ENCODE assay signal across 17 cellular contexts in genomic region chr13:61107989-61108388, GRCh38.
DNase-seq lines count a peak whose midpoint lies in the region; ATAC-seq and TF ChIP-seq lines count a peak whose summit lies in the region.
"Had no signal": no experiment of that assay in that cellular context is flagged by ENCODE, and none has a peak within 500 bp of the region (broad histone marks: within the 10 kb centered on the region; RNA-seq: fewer than 3 reads in every experiment).

No MANE protein-coding gene starts in this region.

- TF ChIP-seq EP300 in SK-N-SH (IDR thresholded peaks at IDR 0.05; ENCODE audit: borderline replicate concordance in 1 of 2, low read depth in 1 of 2, low read length in 1 of 2) = no peak

- H4K20me1 ChIP-seq in SK-N-SH (ENCODE audit: insufficient read depth) = no peaks in the 10 kb centered on the region
- no peaks in the 10 kb centered on the region for H4K20me1 ChIP-seq in OCI-LY3 (ENCODE audit: insufficient read depth, low read length)
- H4K20me1 ChIP-seq: BLaER1 treated with 17β-estradiol and CSF1 and Interleukin-3, amounts not matched to agents 10 nM and 100 nM had no signal

- peaks cover 0 to 5% of the 10 kb centered on the region in 2 experiments; a peak in 2 of 4 replicates for H3K4me1 ChIP-seq in SK-N-SH (ENCODE audit: control insufficient read depth in 1 of 2, insufficient read depth in 2 of 2, low read depth in 1 of 2, low read length in 1 of 2)
- H3K4me1 ChIP-seq in OCI-LY3 (ENCODE audit: low read length) = peaks cover 6% of the 10 kb centered on the region
- H3K4me1 ChIP-seq: A549; BLaER1 treated with 17β-estradiol and CSF1 and Interleukin-3, amounts not matched to agents 10 nM and 100 nM; Caco-2 had no signal

- H3K36me3 ChIP-seq in SK-N-SH (replicated peaks in 1 of 2; ENCODE audit: control insufficient read depth in 1 of 2, insufficient read depth in 2 of 2, low read length in 1 of 2) = no peaks in the 10 kb centered on the region
- no peaks in the 10 kb centered on the region for H3K36me3 ChIP-seq in OCI-LY3 (replicated peaks; ENCODE audit: low read depth, low read length)
- H3K36me3 ChIP-seq: BLaER1 treated with 17β-estradiol and CSF1 and Interleukin-3, amounts not matched to agents 10 nM and 100 nM had no signal

- H2AFZ ChIP-seq in SK-N-SH (ENCODE audit: low read depth) (no peak overlapping the region), OCI-LY3 (ENCODE audit: low read depth, low read length) (0 out of 2 replicates have a peak overlapping the region, but pooled peaks have one; percentile 9)

- CTCF ChIA-PET in SK-N-SH (lab: Yijun Ruan, JAX) = no interaction called here

- H3K4me2 ChIP-seq in SK-N-SH (no peak overlapping the region), OCI-LY3 (ENCODE audit: low read length) (no peak overlapping the region)
- H3K4me2 ChIP-seq: A549; BLaER1 treated with 17β-estradiol and CSF1 and Interleukin-3, amounts not matched to agents 10 nM and 100 nM had no signal

- TF ChIP-seq CTCF in SK-N-SH (IDR thresholded peaks at IDR 0.05) (no peak), OCI-LY3 (IDR thresholded peaks at IDR 0.05; ENCODE audit: low read depth, low read length) (no peak)

- DNase-seq in SK-N-SH (no peak), dedifferentiated amniotic fluid mesenchymal stem cell (ENCODE audit: extremely low spot score) (peak; percentile 13), NCI-H1417 treated with DMSO at 0.1 percent for 48 hours (lab: John Stamatoyannopoulos, UW) (no peak), NCI-H187 (lab: John Stamatoyannopoulos, UW) (no peak)
- DNase-seq: AML-193; Caco-2; Calu3; CD4-positive, alpha-beta T cell; CD8-positive, alpha-beta T cell; DMS79 treated with DMSO at 0.1 percent for 48 hours; GF-D8 had no signal

- H3K27me3 ChIP-seq in SK-N-SH (ENCODE audit: insufficient read depth) = no peaks in the 10 kb centered on the region
- H3K27me3 ChIP-seq in OCI-LY3 (ENCODE audit: low read depth, low read length) = no peaks in the 10 kb centered on the region
- H3K27me3 ChIP-seq: BLaER1 treated with 17β-estradiol and CSF1 and Interleukin-3, amounts not matched to agents 10 nM and 100 nM had no signal

- H3K79me2 ChIP-seq in SK-N-SH (ENCODE audit: insufficient read depth) = no peaks in the 10 kb centered on the region
- H3K79me2 ChIP-seq in OCI-LY3 (ENCODE audit: low read length) = no peaks in the 10 kb centered on the region

- H3K4me3 ChIP-seq in SK-N-SH (ENCODE audit: low read depth in 2 of 2, low read length in 1 of 2) (no peak overlapping the region), OCI-LY3 (ENCODE audit: low read length) (no peak overlapping the region)
- H3K4me3 ChIP-seq: A549; BLaER1 treated with 17β-estradiol and CSF1 and Interleukin-3, amounts not matched to agents 10 nM and 100 nM had no signal

- no peak overlapping the region for H3K9ac ChIP-seq in SK-N-SH
- no peak overlapping the region for H3K9ac ChIP-seq in OCI-LY3 (ENCODE audit: low read length)
- H3K9ac ChIP-seq: BLaER1 treated with 17β-estradiol and CSF1 and Interleukin-3, amounts not matched to agents 10 nM and 100 nM had no signal

- TF ChIP-seq RAD21 in SK-N-SH (IDR thresholded peaks at IDR 0.05; ENCODE audit: low read length) = no peak

- no peaks in the 10 kb centered on the region; the same call in 1 of the 2 replicates for H3K9me3 ChIP-seq in SK-N-SH
- peaks cover 4% of the 10 kb centered on the region; the same call in 1 of the 2 replicates for H3K9me3 ChIP-seq in OCI-LY3 (ENCODE audit: insufficient read depth, low read length)
- H3K9me3 ChIP-seq: A549, Caco-2 had no signal

- WGBS in SK-N-SH (ENCODE audit: low lambda C conversion rate) = 36% methylated on average over 2 of the region's 2 CpGs

- no peak for ATAC-seq in SK-N-SH treated with all-trans-retinoic acid at 6 μM for 48 hours
- ATAC-seq: A549; CD8-positive, alpha-beta T cell had no signal

- H3F3A ChIP-seq in SK-N-SH (replicated peaks; ENCODE audit: insufficient read depth) = no peaks in the 10 kb centered on the region

- H3K27ac ChIP-seq in SK-N-SH (ENCODE audit: low read depth in 2 of 2, low read length in 1 of 2) (no peak overlapping the region), OCI-LY3 (ENCODE audit: low read length) (no peak overlapping the region)
- H3K27ac ChIP-seq: 22Rv1; A549; BLaER1 treated with 17β-estradiol and CSF1 and Interleukin-3, amounts not matched to agents 10 nM and 100 nM; C4-2B had no signal

- POLR2A ChIA-PET in SK-N-SH (lab: Yijun Ruan, JAX) = no interaction called here

- no peaks in the 10 kb centered on the region for H3K9me2 ChIP-seq in SK-N-SH

TF ChIP-seq in SK-N-SH treated with all-trans-retinoic acid at 6 μM for 48 hours, 23 proteins besides CTCF, POLR2A, EP300 and RAD21:
- TF ChIP-seq ZC3H10 (CRISPR knock-in tag; IDR thresholded peaks at IDR 0.05) (no peak), ISL1 (CRISPR knock-in tag; IDR thresholded peaks at IDR 0.05) (peak; percentile 68)

TF ChIP-seq in SK-N-SH, 30 proteins besides CTCF, POLR2A, EP300 and RAD21 (continues in another document):
- TF ChIP-seq RFX5 (IDR thresholded peaks at IDR 0.05; ENCODE audit: low read length) (no peak), FOXJ3 (CRISPR knock-in tag; IDR thresholded peaks at IDR 0.05) (no peak), JUND (IDR thresholded peaks at IDR 0.05) (no peak), EZH2phosphoT487 (IDR thresholded peaks at IDR 0.05; ENCODE audit: borderline replicate concordance, low read depth) (no peak), MEF2A (IDR thresholded peaks at IDR 0.05; ENCODE audit: borderline replicate concordance, low read depth) (no peak), TCF12 (IDR thresholded peaks at IDR 0.05) (no peak), CHD2 (IDR thresholded peaks at IDR 0.05; ENCODE audit: low read length, partially characterized antibody) (no peak), YY1 (IDR thresholded peaks at IDR 0.05; ENCODE audit: low read depth) (no peak), FOSL2 (IDR thresholded peaks at IDR 0.05; ENCODE audit: borderline replicate concordance, low read depth) (no peak), SMC3 (IDR thresholded peaks at IDR 0.05; ENCODE audit: low read depth, low read length) (no peak), ZBTB33 (IDR thresholded peaks at IDR 0.05; ENCODE audit: borderline replicate concordance, low read depth) (no peak), TEAD4 (IDR thresholded peaks at IDR 0.05; ENCODE audit: borderline replicate concordance, insufficient read depth) (no peak)
- TF ChIP-seq, protein P1, sequence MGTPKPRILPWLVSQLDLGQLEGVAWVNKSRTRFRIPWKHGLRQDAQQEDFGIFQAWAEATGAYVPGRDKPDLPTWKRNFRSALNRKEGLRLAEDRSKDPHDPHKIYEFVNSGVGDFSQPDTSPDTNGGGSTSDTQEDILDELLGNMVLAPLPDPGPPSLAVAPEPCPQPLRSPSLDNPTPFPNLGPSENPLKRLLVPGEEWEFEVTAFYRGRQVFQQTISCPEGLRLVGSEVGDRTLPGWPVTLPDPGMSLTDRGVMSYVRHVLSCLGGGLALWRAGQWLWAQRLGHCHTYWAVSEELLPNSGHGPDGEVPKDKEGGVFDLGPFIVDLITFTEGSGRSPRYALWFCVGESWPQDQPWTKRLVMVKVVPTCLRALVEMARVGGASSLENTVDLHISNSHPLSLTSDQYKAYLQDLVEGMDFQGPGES (IDR thresholded peaks at IDR 0.05; ENCODE audit: low read depth, low read length) = no peak
- TF ChIP-seq, protein P2, sequence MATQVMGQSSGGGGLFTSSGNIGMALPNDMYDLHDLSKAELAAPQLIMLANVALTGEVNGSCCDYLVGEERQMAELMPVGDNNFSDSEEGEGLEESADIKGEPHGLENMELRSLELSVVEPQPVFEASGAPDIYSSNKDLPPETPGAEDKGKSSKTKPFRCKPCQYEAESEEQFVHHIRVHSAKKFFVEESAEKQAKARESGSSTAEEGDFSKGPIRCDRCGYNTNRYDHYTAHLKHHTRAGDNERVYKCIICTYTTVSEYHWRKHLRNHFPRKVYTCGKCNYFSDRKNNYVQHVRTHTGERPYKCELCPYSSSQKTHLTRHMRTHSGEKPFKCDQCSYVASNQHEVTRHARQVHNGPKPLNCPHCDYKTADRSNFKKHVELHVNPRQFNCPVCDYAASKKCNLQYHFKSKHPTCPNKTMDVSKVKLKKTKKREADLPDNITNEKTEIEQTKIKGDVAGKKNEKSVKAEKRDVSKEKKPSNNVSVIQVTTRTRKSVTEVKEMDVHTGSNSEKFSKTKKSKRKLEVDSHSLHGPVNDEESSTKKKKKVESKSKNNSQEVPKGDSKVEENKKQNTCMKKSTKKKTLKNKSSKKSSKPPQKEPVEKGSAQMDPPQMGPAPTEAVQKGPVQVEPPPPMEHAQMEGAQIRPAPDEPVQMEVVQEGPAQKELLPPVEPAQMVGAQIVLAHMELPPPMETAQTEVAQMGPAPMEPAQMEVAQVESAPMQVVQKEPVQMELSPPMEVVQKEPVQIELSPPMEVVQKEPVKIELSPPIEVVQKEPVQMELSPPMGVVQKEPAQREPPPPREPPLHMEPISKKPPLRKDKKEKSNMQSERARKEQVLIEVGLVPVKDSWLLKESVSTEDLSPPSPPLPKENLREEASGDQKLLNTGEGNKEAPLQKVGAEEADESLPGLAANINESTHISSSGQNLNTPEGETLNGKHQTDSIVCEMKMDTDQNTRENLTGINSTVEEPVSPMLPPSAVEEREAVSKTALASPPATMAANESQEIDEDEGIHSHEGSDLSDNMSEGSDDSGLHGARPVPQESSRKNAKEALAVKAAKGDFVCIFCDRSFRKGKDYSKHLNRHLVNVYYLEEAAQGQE (IDR thresholded peaks at IDR 0.05; ENCODE audit: low read depth, low read length) = no peak
